18 cellular contexts compared by ENCODE assay signal in genomic region chr2:16103614-16104344, GRCh38.
"Had no signal": no experiment of that assay in that cellular context is flagged by ENCODE, and none has a peak within 500 bp of the region (broad histone marks: within the 10 kb centered on the region; RNA-seq: fewer than 3 reads in every experiment).

No MANE protein-coding gene starts in this region.

- H3K27ac ChIP-seq: brain microvascular endothelial cell, parathyroid adenoma, testis had no signal

- H3K27ac Mint-ChIP-seq: activated CD8-positive, alpha-beta memory T cell treated with anti-CD3 and anti-CD28 coated beads, Interleukin-2, amount 10 ng/mL, durations not matched to agents 7 days and 5 days; activated naive CD8-positive, alpha-beta T cell; activated T-cell treated with anti-CD3 and anti-CD28 coated beads, Interleukin-2, amount 50 U/mL, for 24 hours; stimulated activated naive CD8-positive, alpha-beta T cell treated with anti-CD3 and anti-CD28 coated beads, Interleukin-15, amount 100 ng/mL, for 72 hours had no signal

- ATAC-seq: activated CD8-positive, alpha-beta memory T cell treated with anti-CD3 and anti-CD28 coated beads, Interleukin-2, amount 10 ng/mL, durations not matched to agents 7 days and 5 days; esophagus mucosa; left ventricle myocardium superior; stimulated activated naive CD8-positive, alpha-beta T cell treated with anti-CD3 and anti-CD28 coated beads, Interleukin-15, amount 100 ng/mL, for 72 hours had no signal

- H3K4me3 ChIP-seq: testis had no signal

- H3K9me3 Mint-ChIP-seq: activated T-cell treated with anti-CD3 and anti-CD28 coated beads, Interleukin-2, amount 50 U/mL, for 24 hours; stimulated activated naive CD8-positive, alpha-beta T cell treated with anti-CD3 and anti-CD28 coated beads, Interleukin-15, amount 100 ng/mL, for 72 hours had no signal

- H3K36me3 Mint-ChIP-seq: activated CD8-positive, alpha-beta memory T cell treated with anti-CD3 and anti-CD28 coated beads, Interleukin-2, amount 10 ng/mL, durations not matched to agents 7 days and 5 days; activated naive CD8-positive, alpha-beta T cell had no signal

- H3K36me3 ChIP-seq: brain microvascular endothelial cell had no signal

- H3K4me1 Mint-ChIP-seq: activated CD8-positive, alpha-beta memory T cell treated with anti-CD3 and anti-CD28 coated beads, Interleukin-2, amount 10 ng/mL, durations not matched to agents 7 days and 5 days; stimulated activated naive CD8-positive, alpha-beta T cell treated with anti-CD3 and anti-CD28 coated beads, Interleukin-15, amount 100 ng/mL, for 72 hours had no signal

- DNase-seq: activated CD4-positive, alpha-beta T cell treated with anti-CD3 and anti-CD28 coated beads, Interleukin-2, amount 50 U/mL, for 48 hours; activated CD8-positive, alpha-beta memory T cell treated with anti-CD3 and anti-CD28 coated beads, Interleukin-2, amount 10 ng/mL, durations not matched to agents 7 days and 5 days; activated effector memory CD4-positive, alpha-beta T cell treated with anti-CD3 and anti-CD28 coated beads, Interleukin-2, amount 50 U/mL, for 16 hours; activated T-cell treated with anti-CD3 and anti-CD28 coated beads, Interleukin-2, amount 50 U/mL, for 24 hours; amygdala; brain microvascular endothelial cell; cerebellar nuclear complex; dermis blood vessel endothelial cell; glutamatergic neuron; kidney; left ventricle myocardium superior; retina; stimulated activated CD4-positive, alpha-beta T cell treated with anti-CD3 and anti-CD28 coated beads, Interleukin-4, amount 100 ng/mL, for 24 hours; stimulated activated naive CD8-positive, alpha-beta T cell treated with anti-CD3 and anti-CD28 coated beads, Interleukin-15, amount 100 ng/mL, for 72 hours; testis had no signal

- H3K4me1 ChIP-seq: parathyroid adenoma, testis had no signal

- H3K27me3 ChIP-seq: brain microvascular endothelial cell, testis had no signal

- H3K27me3 Mint-ChIP-seq: activated CD8-positive, alpha-beta memory T cell treated with anti-CD3 and anti-CD28 coated beads, Interleukin-2, amount 10 ng/mL, durations not matched to agents 7 days and 5 days; activated naive CD8-positive, alpha-beta T cell; activated T-cell treated with anti-CD3 and anti-CD28 coated beads, Interleukin-2, amount 50 U/mL, for 24 hours; stimulated activated naive CD8-positive, alpha-beta T cell treated with anti-CD3 and anti-CD28 coated beads, Interleukin-15, amount 100 ng/mL, for 72 hours had no signal

- H3K4me3 Mint-ChIP-seq: activated CD8-positive, alpha-beta memory T cell treated with anti-CD3 and anti-CD28 coated beads, Interleukin-2, amount 10 ng/mL, durations not matched to agents 7 days and 5 days; activated naive CD8-positive, alpha-beta T cell; activated T-cell treated with anti-CD3 and anti-CD28 coated beads, Interleukin-2, amount 50 U/mL, for 24 hours; stimulated activated naive CD8-positive, alpha-beta T cell treated with anti-CD3 and anti-CD28 coated beads, Interleukin-15, amount 100 ng/mL, for 72 hours had no signal

- H3K9me3 ChIP-seq: testis had no signal

- H3K9ac ChIP-seq: parathyroid adenoma had no signal
